8 cellular contexts compared by ENCODE assay signal in the genomic region with DNA sequence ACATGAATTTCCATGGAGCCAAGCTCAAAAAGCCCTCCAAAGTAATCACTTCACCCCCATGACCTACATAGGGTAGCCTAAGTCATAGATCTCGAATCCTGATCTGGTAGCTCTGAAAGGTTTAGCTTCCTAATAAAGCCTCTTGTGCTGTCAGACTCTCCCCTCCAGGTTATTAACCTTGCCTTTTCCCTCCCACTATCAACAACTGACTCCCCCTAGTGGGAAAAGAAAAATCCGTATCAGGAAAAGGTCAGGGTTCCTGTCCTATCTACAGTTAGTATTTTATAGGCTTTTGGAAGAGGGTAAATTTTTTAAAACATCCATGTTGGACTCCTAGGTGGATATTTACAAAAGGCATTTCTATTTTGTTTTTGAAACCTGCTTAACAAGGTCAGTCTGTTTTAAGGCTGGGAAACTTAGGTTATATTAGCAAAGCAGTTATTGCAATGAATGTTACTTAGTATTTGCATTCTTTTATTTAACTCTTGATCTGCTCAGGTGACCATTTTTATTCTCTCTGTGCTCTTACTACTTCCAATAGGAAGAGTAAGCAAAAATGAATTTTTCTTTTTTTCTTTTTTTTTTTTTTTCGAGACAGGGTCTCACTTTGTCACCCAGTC. TPM values are rescaled to one million over a fixed set of nuclear protein-coding genes. Genes with fewer than 3 reads are reported as not detected.
DNase-seq lines count a peak whose midpoint lies in the region; ATAC-seq and TF ChIP-seq lines count a peak whose summit lies in the region.

No MANE protein-coding gene starts in this region.

- H3K36me3 Mint-ChIP-seq in stimulated activated naive CD8-positive, alpha-beta T cell treated with anti-CD3 and anti-CD28 coated beads, Interleukin-15, Interleukin-2, amounts not matched to agents 100 ng/mL and 50 ng/mL, for 24 hours (ENCODE audit: low read depth) = peaks cover 42% of the 10 kb centered on the region

- peaks cover 6% of the 10 kb centered on the region for H3K4me1 ChIP-seq in BE2C

- peaks cover 8% of the 10 kb centered on the region for H3K36me3 ChIP-seq in BE2C

- peaks cover 78% of the 10 kb centered on the region for H3K4me1 Mint-ChIP-seq in stimulated activated naive CD8-positive, alpha-beta T cell treated with anti-CD3 and anti-CD28 coated beads, Interleukin-15, Interleukin-2, amounts not matched to agents 100 ng/mL and 50 ng/mL, for 24 hours (ENCODE audit: low read depth)

- no peaks in the 10 kb centered on the region for H3K9me3 Mint-ChIP-seq in stimulated activated naive CD8-positive, alpha-beta T cell treated with anti-CD3 and anti-CD28 coated beads, Interleukin-15, Interleukin-2, amounts not matched to agents 100 ng/mL and 50 ng/mL, for 24 hours

- no peak overlapping the region for H3K4me3 ChIP-seq in BE2C (ENCODE audit: low read depth, low read length)

- H3K4me3 Mint-ChIP-seq in stimulated activated naive CD8-positive, alpha-beta T cell treated with anti-CD3 and anti-CD28 coated beads, Interleukin-15, Interleukin-2, amounts not matched to agents 100 ng/mL and 50 ng/mL, for 24 hours = peak overlapping the region; percentile 22

- no peaks in the 10 kb centered on the region for H3K27me3 Mint-ChIP-seq in stimulated activated naive CD8-positive, alpha-beta T cell treated with anti-CD3 and anti-CD28 coated beads, Interleukin-15, Interleukin-2, amounts not matched to agents 100 ng/mL and 50 ng/mL, for 24 hours

- DNase-seq in BE2C = peak; percentile 27
- DNase-seq in H4 (ENCODE audit: low spot score) = peak; percentile 38
- peak; percentile 64 for DNase-seq in NCI-H460 (ENCODE audit: extremely low read depth, low read depth)
- DNase-seq in amniotic epithelial cell (ENCODE audit: low read depth) = peak; percentile 55
- DNase-seq in iPS-NIHi7 (ENCODE audit: extremely low spot score) = peak; percentile 73
- DNase-seq in NK-92 treated with Interleukin-12 subunit alpha and Interleukin-12 subunit beta, amount 100 ng/mL, for 24 hours (lab: John Stamatoyannopoulos, UW) = no peak

- no peaks in the 10 kb centered on the region for H3K27me3 ChIP-seq in BE2C

- no peaks in the 10 kb centered on the region for H3K9me3 ChIP-seq in BE2C

- no peak for ATAC-seq in GM21367 (IDR thresholded peaks at IDR 0.05; ENCODE audit: unreplicated experiment)

- peak; percentile 88 for TF ChIP-seq CTCF in BE2C (IDR thresholded peaks at IDR 0.05; ENCODE audit: low read depth, low read length)

- H3K27ac Mint-ChIP-seq in stimulated activated naive CD8-positive, alpha-beta T cell treated with anti-CD3 and anti-CD28 coated beads, Interleukin-15, Interleukin-2, amounts not matched to agents 100 ng/mL and 50 ng/mL, for 24 hours = peak overlapping the region; percentile 67

RNA-seq across cellular contexts. Expression of gene YY1, which starts 8.0 kb away (rescaled TPM):
- 87.1 TPM for polyA plus RNA-seq in BE2C (2012; ENCODE audit: insufficient read depth, insufficient read length, low read depth)
- total RNA-seq in H4 (2014; rRNA removed; shearing (Covaris generic)) = 32.3 and 44.7 TPM in 2 replicates
- total RNA-seq in NCI-H460 (2014; rRNA removed; shearing (Covaris generic)) = 51.7 and 54.4 TPM in 2 replicates
- 29.0 and 43.8 TPM in 2 replicates for polyA plus RNA-seq in NCI-H460 (2014; cell fraction: nucleus; rRNA removed)

RNA-seq across cellular contexts. Expression of gene SLC25A29, which starts 59.3 kb away (rescaled TPM):
- polyA plus RNA-seq in BE2C (2012; ENCODE audit: insufficient read depth, insufficient read length, low read depth) = 62.2 TPM
- total RNA-seq in H4 (2014; rRNA removed; shearing (Covaris generic)) = 11.2 and 23.5 TPM in 2 replicates
- total RNA-seq in NCI-H460 (2014; rRNA removed; shearing (Covaris generic)) = 30.0 and 34.8 TPM in 2 replicates
- 527 and 594 TPM in 2 replicates for polyA plus RNA-seq in NCI-H460 (2014; cell fraction: nucleus; rRNA removed)
